In genomic region chr20:20513720-20514119, GRCh38 we compare ENCODE assay signal across 28 cellular contexts.
DNase-seq lines count a peak whose midpoint lies in the region; ATAC-seq lines count a peak whose summit lies in the region.
"Had no signal": no experiment of that assay in that cellular context is flagged by ENCODE, and none has a peak within 500 bp of the region (broad histone marks: within the 10 kb centered on the region; RNA-seq: fewer than 3 reads in every experiment).

No MANE protein-coding gene starts in this region.

- H4K91ac ChIP-seq in neuronal stem cell (ENCODE audit: low read depth, low read length, poor library complexity): no peak overlapping the region

- no peak overlapping the region for H2BK5ac ChIP-seq in neuronal stem cell (ENCODE audit: low read length)

- H3K18ac ChIP-seq in neuronal stem cell (ENCODE audit: low read length): no peak overlapping the region

- H3K4ac ChIP-seq in neuronal stem cell (ENCODE audit: low read length): no peak overlapping the region

- intact Hi-C loops in head of caudate nucleus (cut with DNase I): no loop called here

- DNase-seq in DMS53 (lab: John Stamatoyannopoulos, UW) (peak; percentile 26), DMS53 treated with DMSO at 0.1 percent for 48 hours (lab: John Stamatoyannopoulos, UW; ENCODE audit: unreplicated experiment) (no peak), head of caudate nucleus (peak in 26 of 42 donors; percentile 13 to 81 (median 47)), neuronal stem cell (ENCODE audit: low spot score) (no peak), superior temporal gyrus (ENCODE audit: extremely low spot score) (peak; percentile 49), cerebellum (ENCODE audit: low spot score) (no peak), DMS153 treated with DMSO at 0.1 percent for 48 hours (lab: John Stamatoyannopoulos, UW; ENCODE audit: unreplicated experiment) (no peak)
- DNase-seq: BE2C; CD8-positive, alpha-beta memory T cell; DMS79; EL; GDM1; Karpas-422; NCI-H1092; NCI-H1436; NCI-H187 treated with DMSO at 0.1 percent for 48 hours; NCI-H524 treated with DMSO at 0.1 percent for 48 hours; NCI-H774; NK-92 treated with Interleukin-12 subunit alpha and Interleukin-12 subunit beta, amount 100 ng/mL, for 24 hours; PC-9; SJCRH30 had no signal

- no peak overlapping the region for H4K8ac ChIP-seq in neuronal stem cell (ENCODE audit: low read depth, low read length)

- no peak overlapping the region for H2BK12ac ChIP-seq in neuronal stem cell (ENCODE audit: low read length)

- no peak overlapping the region for H3K4me2 ChIP-seq in neuronal stem cell (ENCODE audit: insufficient read depth, low read length, poor library complexity, severe bottlenecking)
- H3K4me2 ChIP-seq: PC-9 had no signal

- H3K9me3 ChIP-seq in neuronal stem cell (replicated peaks in 1 of 2; ENCODE audit: control insufficient read depth in 2 of 2, insufficient read depth in 1 of 2, low read depth in 1 of 2, low read length in 2 of 2): peaks cover 17 to 20% of the 10 kb centered on the region in 2 donors

- no peaks in the 10 kb centered on the region for H3K27me3 ChIP-seq in neuronal stem cell (ENCODE audit: control insufficient read depth in 3 of 3, insufficient read depth in 3 of 3, low read depth in 1 of 3, low read length in 3 of 3)
- H3K27me3 ChIP-seq: BE2C, SJCRH30 had no signal

- no peak overlapping the region for H2BK120ac ChIP-seq in neuronal stem cell (ENCODE audit: low read depth, low read length)

- H2AFZ ChIP-seq in neuronal stem cell (ENCODE audit: low read length): no peak overlapping the region
- H2AFZ ChIP-seq: PC-9 had no signal

- no peak overlapping the region for H3K4me3 ChIP-seq in neuronal stem cell (ENCODE audit: low read length in 2 of 2)
- H3K4me3 ChIP-seq: GM12878, PC-9, SJCRH30 had no signal

- peaks cover 3 to 30% of the 10 kb centered on the region in 2 donors for H3K36me3 ChIP-seq in neuronal stem cell (replicated peaks in 1 of 2; ENCODE audit: control insufficient read depth in 2 of 2, insufficient read depth in 2 of 2, low read length in 2 of 2)
- H3K36me3 ChIP-seq: BE2C had no signal

- peak overlapping the region; percentile 14 for H2BK15ac ChIP-seq in neuronal stem cell (ENCODE audit: low read length)

- no peak overlapping the region for H2AK5ac ChIP-seq in neuronal stem cell (ENCODE audit: low read depth, low read length)

- H3K23ac ChIP-seq in neuronal stem cell (ENCODE audit: low read depth, low read length, poor library complexity): no peak overlapping the region

- no CpG with 5 or more reads among the region's 1 CpG for WGBS in neuronal stem cell (ENCODE audit: extremely low coverage in 2 of 2, insufficient read length in 2 of 2, insufficient replicate concordance in 1 of 2), 2 donors

- H3K4me1 ChIP-seq in neuronal stem cell (ENCODE audit: control insufficient read depth in 2 of 2, insufficient read depth in 1 of 2, low read depth in 1 of 2, low read length in 2 of 2): no peaks in the 10 kb centered on the region
- H3K4me1 ChIP-seq: SJCRH30 had no signal

- H3K14ac ChIP-seq in neuronal stem cell (ENCODE audit: low read length): no peak overlapping the region

- H3K79me1 ChIP-seq in neuronal stem cell (ENCODE audit: low read depth, low read length): no peaks in the 10 kb centered on the region

- no peak overlapping the region for H3K27ac ChIP-seq in neuronal stem cell (replicated peaks; ENCODE audit: low read length)
- H3K27ac ChIP-seq: 22Rv1, HL-60, PC-9, SJCRH30 had no signal

- ATAC-seq in GM19463 (IDR thresholded peaks at IDR 0.05; ENCODE audit: unreplicated experiment): no peak
- ATAC-seq: GM12878, HCT116, Right ventricle myocardium inferior, SK-N-SH treated with all-trans-retinoic acid at 6 μM for 48 hours had no signal

- H3K9ac ChIP-seq in neuronal stem cell (ENCODE audit: low read depth, low read length, poor library complexity): no peak overlapping the region

Comparison
In these comparisons a context has a peak if more than half of its experiments do, and no peak if none do; other contexts are left out.
1. DNase-seq: peak in DMS53 (single experiment), head of caudate nucleus (26 of 42) and superior temporal gyrus (single experiment); none in DMS53 treated with DMSO at 0.1 percent for 48 hours (single experiment), neuronal stem cell (single experiment), cerebellum (single experiment) and DMS153 treated with DMSO at 0.1 percent for 48 hours (single experiment).